8 cellular contexts compared by ENCODE assay signal in the genomic region with DNA sequence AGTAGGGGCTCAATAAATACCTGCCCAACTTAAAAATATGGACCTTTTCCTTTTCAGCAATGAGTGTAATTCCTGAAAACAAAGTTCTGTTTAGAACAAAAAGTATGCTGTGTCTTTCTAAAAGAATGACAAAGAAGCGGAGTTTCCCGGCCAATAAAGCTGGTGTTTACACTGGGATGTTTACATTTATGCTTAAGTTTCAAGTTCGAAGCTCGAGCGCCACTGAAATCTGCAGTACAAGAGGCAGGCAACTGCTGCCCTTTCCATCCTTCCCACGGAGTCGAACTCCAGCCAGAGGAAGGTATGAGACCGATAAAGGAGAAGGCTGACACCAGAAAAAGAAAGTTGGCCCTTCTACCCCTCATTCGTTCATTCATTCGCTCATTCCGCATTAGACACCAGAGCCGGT. TPM values are rescaled to one million over a fixed set of nuclear protein-coding genes. Genes with fewer than 3 reads are reported as not detected.
A peak's percentile ranks its signal among the peaks of the same experiment; 100 is the strongest.
DNase-seq lines count a peak whose midpoint lies in the region; ATAC-seq and TF ChIP-seq lines count a peak whose summit lies in the region.

No MANE protein-coding gene starts in this region.

- no peaks in the 10 kb centered on the region for H3K27me3 ChIP-seq in CD8-positive, alpha-beta memory T cell (ENCODE audit: insufficient read depth, low read length, poor library complexity, severe bottlenecking)
- H3K27me3 ChIP-seq in dorsolateral prefrontal cortex (peaks cover 0 to 53% (median 14%) of the 10 kb centered on the region in 45 donors), neural progenitor cell (peaks cover 4% of the 10 kb centered on the region)

- POLR2A ChIA-PET in CD8-positive, alpha-beta memory T cell (lab: Charles Lee): interaction anchor here (0.6 to 1.5 kb wide), 3 partner anchors 383 to 523 kb away, joined by 3 to 5 read pairs (median 3); a partner anchor contains a TSS

- CTCF ChIA-PET in CD8-positive, alpha-beta memory T cell (lab: Charles Lee): no interaction called here

- peaks cover 8 to 14% of the 10 kb centered on the region in 2 donors for H3K27me3 Mint-ChIP-seq in CD8-positive, alpha-beta memory T cell
- no peaks in the 10 kb centered on the region for H3K27me3 Mint-ChIP-seq in neural progenitor cell (ENCODE audit: insufficient read depth, low read depth)

- H4K20me1 ChIP-seq in neural progenitor cell (ENCODE audit: low read depth): no peaks in the 10 kb centered on the region

- TF ChIP-seq CTCF in dorsolateral prefrontal cortex (IDR thresholded peaks at IDR 0.05 in 54 of 56, conservative IDR thresholded peaks at IDR 0.05 in 2 of 56; ENCODE audit: low read depth in 1 of 56, partially characterized antibody in 56 of 56) (no peak), neural progenitor cell (IDR thresholded peaks at IDR 0.05) (no peak), omental fat pad (IDR thresholded peaks at IDR 0.05) (no peak)

- peak overlapping the region; percentile 78 for H3K4me3 ChIP-seq in CD8-positive, alpha-beta memory T cell (ENCODE audit: low read length)
- H3K4me3 ChIP-seq in dorsolateral prefrontal cortex: peak overlapping the region; percentile 43 to 83 (median 70)
- H3K4me3 ChIP-seq in neural progenitor cell: peak overlapping the region; percentile 90

- peak overlapping the region; percentile 77 for H3K27ac ChIP-seq in CD8-positive, alpha-beta memory T cell (ENCODE audit: low read depth, low read length)
- H3K27ac ChIP-seq in KOPT-K1 (ENCODE audit: low read depth, low read length, poor library complexity, severe bottlenecking) (peak overlapping the region; percentile 83), dorsolateral prefrontal cortex (peak overlapping the region; percentile 65 to 97 (median 93)), neural progenitor cell (peak overlapping the region; percentile 98)

- peaks cover 14% of the 10 kb centered on the region for H3F3A ChIP-seq in neural progenitor cell (ENCODE audit: low read depth)

- no peaks in the 10 kb centered on the region for H3K9me3 ChIP-seq in CD8-positive, alpha-beta memory T cell (ENCODE audit: low read length)
- H3K9me3 ChIP-seq in KOPT-K1 (ENCODE audit: insufficient read depth, low read length, poor library complexity, severe bottlenecking): no peaks in the 10 kb centered on the region
- H3K9me3 ChIP-seq in neural progenitor cell (ENCODE audit: low read depth): peaks cover 10% of the 10 kb centered on the region

- ATAC-seq in omental fat pad (ENCODE audit: low FRiP score): no peak

- peak overlapping the region; percentile 92 to 99 (median 98) for H3K27ac Mint-ChIP-seq in CD8-positive, alpha-beta memory T cell
- peak overlapping the region; percentile 96 for H3K27ac Mint-ChIP-seq in neural progenitor cell

- peaks cover 28% of the 10 kb centered on the region for H3K79me2 ChIP-seq in neural progenitor cell (ENCODE audit: low read depth)

- H3K9me3 Mint-ChIP-seq in CD8-positive, alpha-beta memory T cell: no peaks in the 10 kb centered on the region
- H3K9me3 Mint-ChIP-seq in neural progenitor cell: peaks cover 8% of the 10 kb centered on the region

- H3K4me2 ChIP-seq in neural progenitor cell: peak overlapping the region; percentile 72

- H3K4me1 Mint-ChIP-seq in CD8-positive, alpha-beta memory T cell: peaks cover 13 to 25% (median 21%) of the 10 kb centered on the region in 3 donors
- H3K4me1 Mint-ChIP-seq in neural progenitor cell: peaks cover 12% of the 10 kb centered on the region

- peaks cover 0 to 13% (median under 1%) of the 10 kb centered on the region in 3 donors for H3K36me3 Mint-ChIP-seq in CD8-positive, alpha-beta memory T cell
- no peaks in the 10 kb centered on the region for H3K36me3 Mint-ChIP-seq in neural progenitor cell

- no peak overlapping the region for H3K9ac ChIP-seq in neural progenitor cell

- peaks cover 16% of the 10 kb centered on the region for H3K4me1 ChIP-seq in CD8-positive, alpha-beta memory T cell (ENCODE audit: insufficient read depth, low read length)
- peaks cover 9% of the 10 kb centered on the region for H3K4me1 ChIP-seq in neural progenitor cell

- intact Hi-C loops in dorsolateral prefrontal cortex (cut with DNase I): loop anchor here in 1 of 2 donors (5.0 kb wide), 2 partner anchors 509 to 524 kb away; a partner anchor contains a TSS

- peak overlapping the region; percentile 87 to 93 (median 90) for H3K4me3 Mint-ChIP-seq in CD8-positive, alpha-beta memory T cell
- H3K4me3 Mint-ChIP-seq in neural progenitor cell: peak overlapping the region; percentile 93

- H3K36me3 ChIP-seq in CD8-positive, alpha-beta memory T cell (ENCODE audit: insufficient read depth, low read length): no peaks in the 10 kb centered on the region
- H3K36me3 ChIP-seq in KOPT-K1 (ENCODE audit: insufficient read depth, low read length) (peaks cover 14% of the 10 kb centered on the region), neural progenitor cell (peaks cover 16% of the 10 kb centered on the region)

- DNase-seq in CD8-positive, alpha-beta memory T cell: no peak
- DNase-seq in dorsolateral prefrontal cortex: no peak
- DNase-seq in neural progenitor cell (ENCODE audit: low spot score): no peak
- DNase-seq in HPDE6-E6E7 (ENCODE audit: extremely low spot score): no peak
- DNase-seq in NAMALWA (ENCODE audit: low spot score): no peak
- no peak for DNase-seq in C1 segment of cervical spinal cord (lab: John Stamatoyannopoulos, UW)
- DNase-seq in omental fat pad (ENCODE audit: low spot score): no peak

- peak overlapping the region; percentile 23 for H2AFZ ChIP-seq in neural progenitor cell (replicated peaks)

RNA-seq across cellular contexts. Expression of a gene that starts 1.0 kb away (rescaled TPM):
- 10 to 100 TPM; 42.7 to 45.2 TPM for total RNA-seq in CD8-positive, alpha-beta memory T cell
- 73.1 TPM for polyA plus RNA-seq in CD8-positive, alpha-beta memory T cell
- total RNA-seq in dorsolateral prefrontal cortex: 10 to 100 TPM; 34.5 to 63.0 (median 48.9) TPM
- 111 and 123 TPM in 2 replicates for total RNA-seq in neural progenitor cell (ENCODE audit: low replicate concordance)
- total RNA-seq in omental fat pad: 10 to 100 TPM; 42.6 to 55.7 (median 49.2) TPM

RNA-seq across cellular contexts. Expression of a gene that starts 8.6 kb away (rescaled TPM):
- not detected for total RNA-seq in CD8-positive, alpha-beta memory T cell
- polyA plus RNA-seq in CD8-positive, alpha-beta memory T cell: not detected
- total RNA-seq in dorsolateral prefrontal cortex (under 1 TPM in 19 of 120 experiments, not detected in 101; 0.16 to 0.38 (median 0.21) TPM), neural progenitor cell (ENCODE audit: low replicate concordance) (not detected in 2 replicates), omental fat pad (not detected)

RNA-seq across cellular contexts. Expression of a gene that starts 35.7 kb away (rescaled TPM):
- not detected for total RNA-seq in CD8-positive, alpha-beta memory T cell
- not detected for polyA plus RNA-seq in CD8-positive, alpha-beta memory T cell
- total RNA-seq in dorsolateral prefrontal cortex (not detected), neural progenitor cell (ENCODE audit: low replicate concordance) (not detected in 2 replicates), omental fat pad (not detected)
